ENCODE assay signal across 16 cellular contexts in the genomic region with DNA sequence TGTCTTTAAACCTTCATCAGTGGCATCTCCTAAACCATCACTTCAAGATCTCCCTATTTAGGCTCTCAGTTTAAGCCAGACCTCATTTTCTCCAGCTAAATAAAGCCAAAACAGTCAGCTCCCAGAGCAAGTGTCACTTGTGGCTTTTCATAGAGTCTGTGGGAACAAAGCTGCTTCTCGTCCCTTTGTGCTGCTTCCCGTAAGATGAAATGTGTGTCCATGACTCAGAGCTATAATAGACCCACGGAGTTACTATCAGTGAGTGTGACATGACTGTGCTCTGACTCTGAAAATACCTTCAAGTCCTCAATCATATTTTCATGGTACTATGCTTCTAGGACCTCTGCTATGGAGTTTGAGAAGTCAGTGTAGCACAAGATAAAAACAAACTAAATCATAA. TPM values are rescaled to one million over a fixed set of nuclear protein-coding genes. Genes with fewer than 3 reads are reported as not detected.
A peak's percentile ranks its signal among the peaks of the same experiment; 100 is the strongest.
DNase-seq lines count a peak whose midpoint lies in the region; ATAC-seq, FAIRE-seq and TF ChIP-seq lines count a peak whose summit lies in the region.
"Had no signal": no experiment of that assay in that cellular context is flagged by ENCODE, and none has a peak within 500 bp of the region (broad histone marks: within the 10 kb centered on the region; RNA-seq: fewer than 3 reads in every experiment).

No MANE protein-coding gene starts in this region.

- no peaks in the 10 kb centered on the region for H4K20me1 ChIP-seq in astrocyte (ENCODE audit: insufficient read depth, low read length)

- peak overlapping the region; percentile 1 for H2AFZ ChIP-seq in astrocyte (ENCODE audit: low read depth, low read length)

- no peak overlapping the region for H3K4me3 ChIP-seq in astrocyte (ENCODE audit: insufficient read depth, low read depth, low read length)
- no peak overlapping the region for H3K4me3 ChIP-seq in BE2C (ENCODE audit: low read depth, low read length)
- H3K4me3 ChIP-seq: mucosa of descending colon had no signal

- H3K79me2 ChIP-seq in astrocyte (ENCODE audit: insufficient read depth, low read length): no peaks in the 10 kb centered on the region

- DNase-seq in AG08395 (ENCODE audit: low spot score) (peak; percentile 51), astrocyte (ENCODE audit: low read depth) (peak; percentile 87), islet precursor cell (peak; percentile 76), SHP77 (lab: John Stamatoyannopoulos, UW) (no peak), BE2C (no peak), HT-29 (ENCODE audit: low spot score) (no peak)
- DNase-seq in activated CD4-positive, alpha-beta T cell treated with anti-CD3 and anti-CD28 coated beads for 48 hours: no peak
- DNase-seq: activated CD4-positive, alpha-beta T cell treated with anti-CD3 and anti-CD28 coated beads, Interleukin-2, amount 50 U/mL, for 4 hours; activated naive CD8-positive, alpha-beta T cell treated with anti-CD3 and anti-CD28 coated beads, Interleukin-2, amount 10 ng/mL, durations not matched to agents 7 days and 5 days; effector memory CD4-positive, alpha-beta T cell; mucosa of descending colon; NCI-H1092 treated with DMSO at 0.1 percent for 48 hours; NCI-H526 treated with DMSO at 0.1 percent for 48 hours had no signal

- peak overlapping the region; percentile 86 for H3K27ac ChIP-seq in astrocyte (ENCODE audit: low read depth, low read length)

- peak; percentile 41 for ATAC-seq in GM21717 (IDR thresholded peaks at IDR 0.05; ENCODE audit: unreplicated experiment)
- ATAC-seq: mucosa of descending colon, sciatic nerve had no signal

- H3K27ac Mint-ChIP-seq in astrocyte (ENCODE audit: unreplicated experiment): peak overlapping the region; percentile 89
- H3K27ac Mint-ChIP-seq: activated naive CD8-positive, alpha-beta T cell treated with anti-CD3 and anti-CD28 coated beads, Interleukin-2, amount 10 ng/mL, durations not matched to agents 7 days and 5 days had no signal

- H3K4me1 ChIP-seq in astrocyte (ENCODE audit: insufficient read depth, low read length) (peaks cover 19% of the 10 kb centered on the region), BE2C (no peaks in the 10 kb centered on the region)

- H3K27me3 Mint-ChIP-seq in astrocyte (ENCODE audit: low read depth, unreplicated experiment): peaks cover 2% of the 10 kb centered on the region

- no peak overlapping the region for H3K4me3 Mint-ChIP-seq in astrocyte (ENCODE audit: unreplicated experiment)
- H3K4me3 Mint-ChIP-seq: activated naive CD8-positive, alpha-beta T cell treated with anti-CD3 and anti-CD28 coated beads, Interleukin-2, amount 10 ng/mL, durations not matched to agents 7 days and 5 days had no signal

- H3K4me1 Mint-ChIP-seq in astrocyte (ENCODE audit: low read depth, unreplicated experiment): peaks cover 14% of the 10 kb centered on the region
- H3K4me1 Mint-ChIP-seq: activated naive CD8-positive, alpha-beta T cell treated with anti-CD3 and anti-CD28 coated beads, Interleukin-2, amount 10 ng/mL, durations not matched to agents 7 days and 5 days had no signal

- H3K9me3 Mint-ChIP-seq in astrocyte (ENCODE audit: unreplicated experiment): no peaks in the 10 kb centered on the region
- H3K9me3 Mint-ChIP-seq: activated naive CD8-positive, alpha-beta T cell treated with anti-CD3 and anti-CD28 coated beads, Interleukin-2, amount 10 ng/mL, durations not matched to agents 7 days and 5 days had no signal

- H3K36me3 ChIP-seq in astrocyte (ENCODE audit: insufficient read depth, low read length) (no peaks in the 10 kb centered on the region), BE2C (no peaks in the 10 kb centered on the region)

- FAIRE-seq in astrocyte (lab: Jason Lieb, UNC): peak; percentile 82
- FAIRE-seq: GM12891 had no signal

- H3K36me3 Mint-ChIP-seq in astrocyte (ENCODE audit: low read depth, unreplicated experiment): no peaks in the 10 kb centered on the region
- H3K36me3 Mint-ChIP-seq: activated naive CD8-positive, alpha-beta T cell treated with anti-CD3 and anti-CD28 coated beads, Interleukin-2, amount 10 ng/mL, durations not matched to agents 7 days and 5 days had no signal

- TF ChIP-seq CTCF in astrocyte (IDR thresholded peaks at IDR 0.05; ENCODE audit: insufficient read depth, low read depth, low read length) (no peak), BE2C (IDR thresholded peaks at IDR 0.05; ENCODE audit: low read depth, low read length) (no peak)

- peak overlapping the region; percentile 76 for H3K4me2 ChIP-seq in astrocyte (ENCODE audit: low read length)

- H3K9me3 ChIP-seq in astrocyte (ENCODE audit: insufficient read depth, low read depth, low read length) (no peaks in the 10 kb centered on the region), BE2C (no peaks in the 10 kb centered on the region)
- H3K9me3 ChIP-seq: mucosa of descending colon had no signal

- H3K9ac ChIP-seq in astrocyte (ENCODE audit: low read length): peak overlapping the region; percentile 15

- H3K27me3 ChIP-seq in astrocyte (ENCODE audit: insufficient read depth, low read length): no peaks in the 10 kb centered on the region
- peaks cover 9% of the 10 kb centered on the region for H3K27me3 ChIP-seq in BE2C

RNA-seq across cellular contexts. Expression of a gene that starts 57.3 kb away (rescaled TPM):
- total RNA-seq in astrocyte: 4.9 and 8.0 TPM in 2 replicates
- polyA plus RNA-seq in BE2C (2012; ENCODE audit: insufficient read depth, insufficient read length, low read depth): not detected
- total RNA-seq in HT-29 (2014; rRNA removed; shearing (Covaris generic)): not detected in 2 replicates
- total RNA-seq: activated naive CD8-positive, alpha-beta T cell treated with anti-CD3 and anti-CD28 coated beads, Interleukin-2, amount 10 ng/mL, durations not matched to agents 7 days and 5 days; sciatic nerve had no signal

Comparison
In these comparisons a context has a peak if more than half of its experiments do, and no peak if none do; other contexts are left out.
1. DNase-seq: peak in AG08395 (single experiment), astrocyte (single experiment) and islet precursor cell (single experiment); none in SHP77 (0 of 2), BE2C (single experiment), activated CD4-positive, alpha-beta T cell treated with anti-CD3 and anti-CD28 coated beads for 48 hours (single experiment) and HT-29 (single experiment).